In genomic region chr12:123990512-123990911, GRCh38 we compare ENCODE assay signal across 13 cellular contexts. TPM values are rescaled to one million over a fixed set of nuclear protein-coding genes. Genes with fewer than 3 reads are reported as not detected.
DNase-seq lines count a peak whose midpoint lies in the region; ATAC-seq and TF ChIP-seq lines count a peak whose summit lies in the region.
"Had no signal": no experiment of that assay in that cellular context is flagged by ENCODE, and none has a peak within 500 bp of the region (broad histone marks: within the 10 kb centered on the region; RNA-seq: fewer than 3 reads in every experiment).

No MANE protein-coding gene starts in this region.

- no peak overlapping the region for H3K4me2 ChIP-seq in mammary epithelial cell (ENCODE audit: insufficient read depth, low read depth, low read length)
- H3K4me2 ChIP-seq: A549 had no signal

- H3K4me3 Mint-ChIP-seq in activated CD4-positive, alpha-beta T cell treated with anti-CD3 and anti-CD28 coated beads for 36 hours: no peak overlapping the region
- H3K4me3 Mint-ChIP-seq: stimulated activated naive B cell treated with anti-CD40 and anti-IgM and Interleukin-4, amounts not matched to agents 10 μg/mL and 1 μg/mL and 100 μg/mL, for 72 hours; T-cell had no signal

- dilution Hi-C loops in mammary epithelial cell (cut with HindIII; ENCODE audit: low sequenced_read_pairs): no loop called here

- in situ Hi-C loops in mammary epithelial cell (cut with MboI; ENCODE audit: low sequenced_read_pairs in 2 of 2): no loop called here
- in situ Hi-C loops in transverse colon (cut with MboI; ENCODE audit: low pct_ligation_motif_present in 1 of 4, low pct_unique_long_range_greater_than_20kb in 1 of 4, low sequenced_read_pairs in 3 of 4): no loop called here

- TF ChIP-seq POLR2A in transverse colon (IDR thresholded peaks at IDR 0.05): no peak

- TF ChIP-seq CTCF in mammary epithelial cell (conservative IDR thresholded peaks at IDR 0.05 in 1 of 2, IDR thresholded peaks at IDR 0.05 in 1 of 2; ENCODE audit: extremely low read depth in 1 of 2, insufficient read depth in 1 of 2, low read depth in 1 of 2, low read length in 2 of 2): no peak
- TF ChIP-seq CTCF in transverse colon (IDR thresholded peaks at IDR 0.05): no peak

- no peaks in the 10 kb centered on the region for H4K20me1 ChIP-seq in mammary epithelial cell (ENCODE audit: insufficient read depth, low read length)

- CTCF ChIA-PET in activated CD4-positive, alpha-beta T cell treated with anti-CD3 and anti-CD28 coated beads for 36 hours (lab: Charles Lee): interaction anchor here (2.9 kb wide), 1 partner anchor 85 kb away, joined by 9 read pairs; no protein-coding TSS in a partner anchor
- CTCF ChIA-PET in mammary epithelial cell (lab: Charles Lee; ENCODE audit: low non-redundant PET): no interaction called here

- no TSS peak for BruUV-seq in mammary epithelial cell (replicated peaks; lab: Mats Ljungman, UMichigan)

- no peak overlapping the region for H2AFZ ChIP-seq in mammary epithelial cell (ENCODE audit: low read depth, low read length)

- TF ChIP-seq EP300 in transverse colon (IDR thresholded peaks at IDR 0.05; ENCODE audit: low read depth): no peak

- intact Hi-C loops in activated CD4-positive, alpha-beta T cell treated with anti-CD3 and anti-CD28 coated beads for 36 hours (cut with DNase I, micrococcal nuclease): no loop called here
- intact Hi-C loops in mammary epithelial cell (cut with micrococcal nuclease) (no loop called here), transverse colon (cut with DNase I; ENCODE audit: low total_unique reads) (no loop called here)

- peaks cover 31% of the 10 kb centered on the region for H3K4me1 Mint-ChIP-seq in activated CD4-positive, alpha-beta T cell treated with anti-CD3 and anti-CD28 coated beads for 36 hours

- peak overlapping the region; percentile 25 for H3K27ac ChIP-seq in mammary epithelial cell (ENCODE audit: insufficient read depth, low read depth, low read length)
- peak overlapping the region; percentile 15 to 41 (median 28) for H3K27ac ChIP-seq in transverse colon
- H3K27ac ChIP-seq: A549, brain microvascular endothelial cell had no signal

- H3K27me3 Mint-ChIP-seq in activated CD4-positive, alpha-beta T cell treated with anti-CD3 and anti-CD28 coated beads for 36 hours: no peaks in the 10 kb centered on the region
- H3K27me3 Mint-ChIP-seq: stimulated activated naive B cell treated with anti-CD40 and anti-IgM and Interleukin-4, amounts not matched to agents 10 μg/mL and 1 μg/mL and 100 μg/mL, for 72 hours; T-cell had no signal

- no peaks in the 10 kb centered on the region for H3K9me3 ChIP-seq in mammary epithelial cell (replicated peaks; ENCODE audit: insufficient read depth, low read length)
- no peaks in the 10 kb centered on the region for H3K9me3 ChIP-seq in transverse colon
- H3K9me3 ChIP-seq: A549 had no signal

- H3K9ac ChIP-seq in mammary epithelial cell (ENCODE audit: insufficient read depth, low read length): no peak overlapping the region

- POLR2A ChIA-PET in activated CD4-positive, alpha-beta T cell treated with anti-CD3 and anti-CD28 coated beads for 36 hours (lab: Charles Lee): no interaction called here

- H3K27ac Mint-ChIP-seq in activated CD4-positive, alpha-beta T cell treated with anti-CD3 and anti-CD28 coated beads for 36 hours: peak overlapping the region; percentile 14
- H3K27ac Mint-ChIP-seq: stimulated activated naive B cell treated with anti-CD40 and anti-IgM and Interleukin-4, amounts not matched to agents 10 μg/mL and 1 μg/mL and 100 μg/mL, for 72 hours; T-cell had no signal

- H3K27me3 ChIP-seq in mammary epithelial cell (ENCODE audit: insufficient read depth, low read length) (no peaks in the 10 kb centered on the region), transverse colon (no peaks in the 10 kb centered on the region)
- H3K27me3 ChIP-seq: brain microvascular endothelial cell had no signal

- peaks cover 7% of the 10 kb centered on the region for H3K36me3 ChIP-seq in mammary epithelial cell (ENCODE audit: insufficient read depth, low read length)
- peaks cover 0 to 8% (median 2%) of the 10 kb centered on the region in 4 donors for H3K36me3 ChIP-seq in transverse colon
- H3K36me3 ChIP-seq: brain microvascular endothelial cell had no signal

- H3K9me3 Mint-ChIP-seq in activated CD4-positive, alpha-beta T cell treated with anti-CD3 and anti-CD28 coated beads for 36 hours (ENCODE audit: low read depth): no peaks in the 10 kb centered on the region
- H3K9me3 Mint-ChIP-seq: stimulated activated naive B cell treated with anti-CD40 and anti-IgM and Interleukin-4, amounts not matched to agents 10 μg/mL and 1 μg/mL and 100 μg/mL, for 72 hours; T-cell had no signal

- no peak for ATAC-seq in activated CD4-positive, alpha-beta T cell treated with anti-CD3 and anti-CD28 coated beads for 36 hours
- ATAC-seq: A549; stimulated activated naive B cell treated with anti-CD40 and anti-IgM and Interleukin-4, amounts not matched to agents 10 μg/mL and 1 μg/mL and 100 μg/mL, for 72 hours; T-cell had no signal

- H3K36me3 Mint-ChIP-seq in activated CD4-positive, alpha-beta T cell treated with anti-CD3 and anti-CD28 coated beads for 36 hours (ENCODE audit: low read depth): peaks cover 43% of the 10 kb centered on the region

- H3K4me3 ChIP-seq in mammary epithelial cell (replicated peaks in 1 of 3; ENCODE audit: insufficient read depth in 1 of 3, low read depth in 2 of 3, low read length in 3 of 3) (no peak overlapping the region), transverse colon (no peak overlapping the region)
- H3K4me3 ChIP-seq: A549 had no signal

- no peak for DNase-seq in activated CD4-positive, alpha-beta T cell treated with anti-CD3 and anti-CD28 coated beads for 36 hours
- no peak for DNase-seq in activated CD4-positive, alpha-beta T cell treated with anti-CD3 and anti-CD28 coated beads for 48 hours
- DNase-seq in mammary epithelial cell: no peak
- peak; percentile 46 for DNase-seq in islet precursor cell
- DNase-seq in transverse colon: no peak
- DNase-seq in NCI-H748 (lab: John Stamatoyannopoulos, UW; ENCODE audit: unreplicated experiment): no peak
- DNase-seq in retina: no peak
- DNase-seq in HuH-7.5 (ENCODE audit: low spot score): no peak
- DNase-seq: brain microvascular endothelial cell; NCI-H1417; stimulated activated naive B cell treated with anti-CD40 and anti-IgM and Interleukin-4, amounts not matched to agents 10 μg/mL and 1 μg/mL and 100 μg/mL, for 72 hours; T-cell had no signal

- H3K4me1 ChIP-seq in mammary epithelial cell (ENCODE audit: insufficient read depth, low read length) (peaks cover 50% of the 10 kb centered on the region), transverse colon (peaks cover 0 to 37% (median 12%) of the 10 kb centered on the region in 4 donors)

- WGBS in mammary epithelial cell (ENCODE audit: low coverage, missing lambda C conversion rate): 74% methylated on average over 4 of the region's 4 CpGs
- 70 to 80% methylated on average over 1 to 4 of the region's 4 CpGs for WGBS in transverse colon (ENCODE audit: low coverage in 1 of 2), 2 donors

- H3K79me2 ChIP-seq in mammary epithelial cell (ENCODE audit: insufficient read depth, low read length): peaks cover 16% of the 10 kb centered on the region

RNA-seq across cellular contexts. Expression of gene ZNF664, which starts 17.5 kb away (rescaled TPM):
- total RNA-seq in activated CD4-positive, alpha-beta T cell treated with anti-CD3 and anti-CD28 coated beads for 36 hours: 10 to 100 TPM; 46.4 to 48.3 TPM
- total RNA-seq in mammary epithelial cell (10 to 100 TPM; 56.2 to 62.6 TPM), transverse colon (100 to 1,000 TPM in 2 of 4 donors, 10 to 100 TPM in 2; 84.4 to 144 (median 103) TPM)
- polyA plus RNA-seq in mammary epithelial cell: 26.4 TPM
- 98.2 TPM for polyA minus RNA-seq in mammary epithelial cell

RNA-seq across cellular contexts. Expression of gene CCDC92, which starts 17.9 kb away (rescaled TPM):
- 10 to 100 TPM in 1 of 2 experiments, 1 to 10 TPM in 1; 8.7 to 11.0 TPM for total RNA-seq in activated CD4-positive, alpha-beta T cell treated with anti-CD3 and anti-CD28 coated beads for 36 hours
- total RNA-seq in mammary epithelial cell: 10 to 100 TPM in 1 of 2 donors, 1 to 10 TPM in 1; 6.8 to 29.7 TPM
- 15.4 TPM for polyA plus RNA-seq in mammary epithelial cell
- 20.2 TPM for polyA minus RNA-seq in mammary epithelial cell
- 10 to 100 TPM; 14.8 to 48.8 (median 21.1) TPM for total RNA-seq in transverse colon
